In genomic region chr1:225911207-225912130, GRCh38 we compare ENCODE assay signal across 1 cellular context.
TF ChIP-seq lines count a peak whose summit lies in the region.

No MANE protein-coding gene starts in this region.

TF ChIP-seq in HEK293, 187 proteins besides CTCF, POLR2A, EP300 and RAD21 (continued from another document):
- TF ChIP-seq, protein P1, sequence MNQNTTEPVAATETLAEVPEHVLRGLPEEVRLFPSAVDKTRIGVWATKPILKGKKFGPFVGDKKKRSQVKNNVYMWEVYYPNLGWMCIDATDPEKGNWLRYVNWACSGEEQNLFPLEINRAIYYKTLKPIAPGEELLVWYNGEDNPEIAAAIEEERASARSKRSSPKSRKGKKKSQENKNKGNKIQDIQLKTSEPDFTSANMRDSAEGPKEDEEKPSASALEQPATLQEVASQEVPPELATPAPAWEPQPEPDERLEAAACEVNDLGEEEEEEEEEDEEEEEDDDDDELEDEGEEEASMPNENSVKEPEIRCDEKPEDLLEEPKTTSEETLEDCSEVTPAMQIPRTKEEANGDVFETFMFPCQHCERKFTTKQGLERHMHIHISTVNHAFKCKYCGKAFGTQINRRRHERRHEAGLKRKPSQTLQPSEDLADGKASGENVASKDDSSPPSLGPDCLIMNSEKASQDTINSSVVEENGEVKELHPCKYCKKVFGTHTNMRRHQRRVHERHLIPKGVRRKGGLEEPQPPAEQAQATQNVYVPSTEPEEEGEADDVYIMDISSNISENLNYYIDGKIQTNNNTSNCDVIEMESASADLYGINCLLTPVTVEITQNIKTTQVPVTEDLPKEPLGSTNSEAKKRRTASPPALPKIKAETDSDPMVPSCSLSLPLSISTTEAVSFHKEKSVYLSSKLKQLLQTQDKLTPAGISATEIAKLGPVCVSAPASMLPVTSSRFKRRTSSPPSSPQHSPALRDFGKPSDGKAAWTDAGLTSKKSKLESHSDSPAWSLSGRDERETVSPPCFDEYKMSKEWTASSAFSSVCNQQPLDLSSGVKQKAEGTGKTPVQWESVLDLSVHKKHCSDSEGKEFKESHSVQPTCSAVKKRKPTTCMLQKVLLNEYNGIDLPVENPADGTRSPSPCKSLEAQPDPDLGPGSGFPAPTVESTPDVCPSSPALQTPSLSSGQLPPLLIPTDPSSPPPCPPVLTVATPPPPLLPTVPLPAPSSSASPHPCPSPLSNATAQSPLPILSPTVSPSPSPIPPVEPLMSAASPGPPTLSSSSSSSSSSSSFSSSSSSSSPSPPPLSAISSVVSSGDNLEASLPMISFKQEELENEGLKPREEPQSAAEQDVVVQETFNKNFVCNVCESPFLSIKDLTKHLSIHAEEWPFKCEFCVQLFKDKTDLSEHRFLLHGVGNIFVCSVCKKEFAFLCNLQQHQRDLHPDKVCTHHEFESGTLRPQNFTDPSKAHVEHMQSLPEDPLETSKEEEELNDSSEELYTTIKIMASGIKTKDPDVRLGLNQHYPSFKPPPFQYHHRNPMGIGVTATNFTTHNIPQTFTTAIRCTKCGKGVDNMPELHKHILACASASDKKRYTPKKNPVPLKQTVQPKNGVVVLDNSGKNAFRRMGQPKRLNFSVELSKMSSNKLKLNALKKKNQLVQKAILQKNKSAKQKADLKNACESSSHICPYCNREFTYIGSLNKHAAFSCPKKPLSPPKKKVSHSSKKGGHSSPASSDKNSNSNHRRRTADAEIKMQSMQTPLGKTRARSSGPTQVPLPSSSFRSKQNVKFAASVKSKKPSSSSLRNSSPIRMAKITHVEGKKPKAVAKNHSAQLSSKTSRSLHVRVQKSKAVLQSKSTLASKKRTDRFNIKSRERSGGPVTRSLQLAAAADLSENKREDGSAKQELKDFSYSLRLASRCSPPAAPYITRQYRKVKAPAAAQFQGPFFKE (tag by site-specific recombination; IDR thresholded peaks at IDR 0.05; ENCODE audit: borderline replicate concordance) = no peak
- TF ChIP-seq, protein P2, sequence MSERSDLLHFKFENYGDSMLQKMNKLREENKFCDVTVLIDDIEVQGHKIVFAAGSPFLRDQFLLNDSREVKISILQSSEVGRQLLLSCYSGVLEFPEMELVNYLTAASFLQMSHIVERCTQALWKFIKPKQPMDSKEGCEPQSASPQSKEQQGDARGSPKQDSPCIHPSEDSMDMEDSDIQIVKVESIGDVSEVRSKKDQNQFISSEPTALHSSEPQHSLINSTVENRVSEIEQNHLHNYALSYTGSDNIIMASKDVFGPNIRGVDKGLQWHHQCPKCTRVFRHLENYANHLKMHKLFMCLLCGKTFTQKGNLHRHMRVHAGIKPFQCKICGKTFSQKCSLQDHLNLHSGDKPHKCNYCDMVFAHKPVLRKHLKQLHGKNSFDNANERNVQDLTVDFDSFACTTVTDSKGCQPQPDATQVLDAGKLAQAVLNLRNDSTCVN (tag by site-specific recombination; optimal IDR thresholded peaks at IDR 0.05) = peak; percentile 12
- TF ChIP-seq MEIS1 (CRISPR knock-in tag; IDR thresholded peaks at IDR 0.05; ENCODE audit: borderline replicate concordance) (no peak), GLI2 (tag by site-specific recombination; IDR thresholded peaks at IDR 0.05; ENCODE audit: borderline replicate concordance, low read depth) (no peak), EGR2 (tag by site-specific recombination; IDR thresholded peaks at IDR 0.05; ENCODE audit: low read depth) (no peak), ZNF596 (tag by site-specific recombination; IDR thresholded peaks at IDR 0.05) (no peak), SALL2 (tag by site-specific recombination; IDR thresholded peaks at IDR 0.05; ENCODE audit: borderline replicate concordance) (no peak), ZNF561 (tag by site-specific recombination; IDR thresholded peaks at IDR 0.05; ENCODE audit: borderline replicate concordance) (no peak), ZNF324 (tag by site-specific recombination; IDR thresholded peaks at IDR 0.05) (no peak), ZNF658 (tag by site-specific recombination; IDR thresholded peaks at IDR 0.05) (no peak), ZNF10 (tag by site-specific recombination; IDR thresholded peaks at IDR 0.05) (no peak), ZSCAN16 (tag by site-specific recombination; IDR thresholded peaks at IDR 0.05) (no peak), ZNF791 (tag by site-specific recombination; IDR thresholded peaks at IDR 0.05) (no peak), ZNF362 (tag by site-specific recombination; IDR thresholded peaks at IDR 0.05) (no peak), GLIS2 (tag by site-specific recombination; IDR thresholded peaks at IDR 0.05) (no peak), KLF8 (tag by site-specific recombination; IDR thresholded peaks at IDR 0.05) (no peak), ZNF138 (tag by site-specific recombination; IDR thresholded peaks at IDR 0.05; ENCODE audit: borderline replicate concordance) (no peak), ZNF184 (tag by site-specific recombination; IDR thresholded peaks at IDR 0.05) (no peak), ZNF76 (tag by site-specific recombination; IDR thresholded peaks at IDR 0.05; ENCODE audit: borderline replicate concordance, low read depth) (no peak), ZBTB10 (tag by site-specific recombination; IDR thresholded peaks at IDR 0.05) (no peak), ZNF202 (tag by site-specific recombination; IDR thresholded peaks at IDR 0.05; ENCODE audit: borderline replicate concordance) (0 out of 2 replicates have a peak, but pooled peaks have one; percentile 36), ZNF350 (tag by site-specific recombination; IDR thresholded peaks at IDR 0.05) (no peak), ZNF692 (tag by site-specific recombination; IDR thresholded peaks at IDR 0.05) (no peak), ZNF311 (tag by site-specific recombination; IDR thresholded peaks at IDR 0.05; ENCODE audit: borderline replicate concordance) (no peak), ZNF23 (tag by site-specific recombination; IDR thresholded peaks at IDR 0.05; ENCODE audit: borderline replicate concordance) (no peak), ZEB2 (tag by site-specific recombination; IDR thresholded peaks at IDR 0.05) (no peak), ZNF623 (tag by site-specific recombination; IDR thresholded peaks at IDR 0.05) (no peak), ZNF274 (IDR thresholded peaks at IDR 0.05; ENCODE audit: low read length) (no peak), ZNF274 (tag by site-specific recombination; IDR thresholded peaks at IDR 0.05; ENCODE audit: borderline replicate concordance) (no peak), ZIC2 (tag by site-specific recombination; IDR thresholded peaks at IDR 0.05) (0 out of 2 replicates have a peak, but pooled peaks have one; percentile 6), ZNF174 (tag by site-specific recombination; IDR thresholded peaks at IDR 0.05) (no peak), ZNF585B (tag by site-specific recombination; IDR thresholded peaks at IDR 0.05) (no peak), ZNF660 (tag by site-specific recombination; IDR thresholded peaks at IDR 0.05) (0 out of 2 replicates have a peak, but pooled peaks have one; percentile 49), SP7 (tag by site-specific recombination; IDR thresholded peaks at IDR 0.05) (no peak), ZBTB20 (tag by site-specific recombination; IDR thresholded peaks at IDR 0.05) (no peak), ZNF366 (tag by site-specific recombination; conservative IDR thresholded peaks at IDR 0.05) (no peak), REPIN1 (tag by site-specific recombination; IDR thresholded peaks at IDR 0.05; ENCODE audit: low read depth) (no peak), ZNF48 (tag by site-specific recombination; IDR thresholded peaks at IDR 0.05) (no peak)
- TF ChIP-seq, protein P3, sequence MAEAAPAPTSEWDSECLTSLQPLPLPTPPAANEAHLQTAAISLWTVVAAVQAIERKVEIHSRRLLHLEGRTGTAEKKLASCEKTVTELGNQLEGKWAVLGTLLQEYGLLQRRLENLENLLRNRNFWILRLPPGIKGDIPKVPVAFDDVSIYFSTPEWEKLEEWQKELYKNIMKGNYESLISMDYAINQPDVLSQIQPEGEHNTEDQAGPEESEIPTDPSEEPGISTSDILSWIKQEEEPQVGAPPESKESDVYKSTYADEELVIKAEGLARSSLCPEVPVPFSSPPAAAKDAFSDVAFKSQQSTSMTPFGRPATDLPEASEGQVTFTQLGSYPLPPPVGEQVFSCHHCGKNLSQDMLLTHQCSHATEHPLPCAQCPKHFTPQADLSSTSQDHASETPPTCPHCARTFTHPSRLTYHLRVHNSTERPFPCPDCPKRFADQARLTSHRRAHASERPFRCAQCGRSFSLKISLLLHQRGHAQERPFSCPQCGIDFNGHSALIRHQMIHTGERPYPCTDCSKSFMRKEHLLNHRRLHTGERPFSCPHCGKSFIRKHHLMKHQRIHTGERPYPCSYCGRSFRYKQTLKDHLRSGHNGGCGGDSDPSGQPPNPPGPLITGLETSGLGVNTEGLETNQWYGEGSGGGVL (tag by site-specific recombination; IDR thresholded peaks at IDR 0.05) = no peak
- TF ChIP-seq, protein P4, sequence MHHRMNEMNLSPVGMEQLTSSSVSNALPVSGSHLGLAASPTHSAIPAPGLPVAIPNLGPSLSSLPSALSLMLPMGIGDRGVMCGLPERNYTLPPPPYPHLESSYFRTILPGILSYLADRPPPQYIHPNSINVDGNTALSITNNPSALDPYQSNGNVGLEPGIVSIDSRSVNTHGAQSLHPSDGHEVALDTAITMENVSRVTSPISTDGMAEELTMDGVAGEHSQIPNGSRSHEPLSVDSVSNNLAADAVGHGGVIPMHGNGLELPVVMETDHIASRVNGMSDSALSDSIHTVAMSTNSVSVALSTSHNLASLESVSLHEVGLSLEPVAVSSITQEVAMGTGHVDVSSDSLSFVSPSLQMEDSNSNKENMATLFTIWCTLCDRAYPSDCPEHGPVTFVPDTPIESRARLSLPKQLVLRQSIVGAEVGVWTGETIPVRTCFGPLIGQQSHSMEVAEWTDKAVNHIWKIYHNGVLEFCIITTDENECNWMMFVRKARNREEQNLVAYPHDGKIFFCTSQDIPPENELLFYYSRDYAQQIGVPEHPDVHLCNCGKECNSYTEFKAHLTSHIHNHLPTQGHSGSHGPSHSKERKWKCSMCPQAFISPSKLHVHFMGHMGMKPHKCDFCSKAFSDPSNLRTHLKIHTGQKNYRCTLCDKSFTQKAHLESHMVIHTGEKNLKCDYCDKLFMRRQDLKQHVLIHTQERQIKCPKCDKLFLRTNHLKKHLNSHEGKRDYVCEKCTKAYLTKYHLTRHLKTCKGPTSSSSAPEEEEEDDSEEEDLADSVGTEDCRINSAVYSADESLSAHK (tag by site-specific recombination; IDR thresholded peaks at IDR 0.05) = no peak
- TF ChIP-seq, protein P5, sequence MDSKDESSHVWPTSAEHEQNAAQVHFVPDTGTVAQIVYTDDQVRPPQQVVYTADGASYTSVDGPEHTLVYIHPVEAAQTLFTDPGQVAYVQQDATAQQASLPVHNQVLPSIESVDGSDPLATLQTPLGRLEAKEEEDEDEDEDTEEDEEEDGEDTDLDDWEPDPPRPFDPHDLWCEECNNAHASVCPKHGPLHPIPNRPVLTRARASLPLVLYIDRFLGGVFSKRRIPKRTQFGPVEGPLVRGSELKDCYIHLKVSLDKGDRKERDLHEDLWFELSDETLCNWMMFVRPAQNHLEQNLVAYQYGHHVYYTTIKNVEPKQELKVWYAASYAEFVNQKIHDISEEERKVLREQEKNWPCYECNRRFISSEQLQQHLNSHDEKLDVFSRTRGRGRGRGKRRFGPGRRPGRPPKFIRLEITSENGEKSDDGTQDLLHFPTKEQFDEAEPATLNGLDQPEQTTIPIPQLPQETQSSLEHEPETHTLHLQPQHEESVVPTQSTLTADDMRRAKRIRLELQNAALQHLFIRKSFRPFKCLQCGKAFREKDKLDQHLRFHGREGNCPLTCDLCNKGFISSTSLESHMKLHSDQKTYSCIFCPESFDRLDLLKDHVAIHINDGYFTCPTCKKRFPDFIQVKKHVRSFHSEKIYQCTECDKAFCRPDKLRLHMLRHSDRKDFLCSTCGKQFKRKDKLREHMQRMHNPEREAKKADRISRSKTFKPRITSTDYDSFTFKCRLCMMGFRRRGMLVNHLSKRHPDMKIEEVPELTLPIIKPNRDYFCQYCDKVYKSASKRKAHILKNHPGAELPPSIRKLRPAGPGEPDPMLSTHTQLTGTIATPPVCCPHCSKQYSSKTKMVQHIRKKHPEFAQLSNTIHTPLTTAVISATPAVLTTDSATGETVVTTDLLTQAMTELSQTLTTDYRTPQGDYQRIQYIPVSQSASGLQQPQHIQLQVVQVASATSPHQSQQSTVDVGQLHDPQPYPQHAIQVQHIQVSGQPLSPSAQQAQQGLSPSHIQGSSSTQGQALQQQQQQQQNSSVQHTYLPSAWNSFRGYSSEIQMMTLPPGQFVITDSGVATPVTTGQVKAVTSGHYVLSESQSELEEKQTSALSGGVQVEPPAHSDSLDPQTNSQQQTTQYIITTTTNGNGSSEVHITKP (tag by site-specific recombination; IDR thresholded peaks at IDR 0.05) = no peak
